Comparison of ENCODE assay signal across 1 cellular context in genomic region chr7:127961787-127962463, GRCh38.
TF ChIP-seq lines count a peak whose summit lies in the region.

No MANE protein-coding gene starts in this region.

TF ChIP-seq in H1, 55 proteins besides CTCF, POLR2A, EP300 and RAD21:
- TF ChIP-seq MAFK (IDR thresholded peaks at IDR 0.05; ENCODE audit: low read depth, low read length) (0 out of 2 replicates have a peak, but pooled peaks have one; percentile 27), YY1 (IDR thresholded peaks at IDR 0.05; ENCODE audit: low read depth, low read length) (no peak)
